9 cellular contexts compared by ENCODE assay signal in genomic region chr17:75679706-75680201, GRCh38. TPM values are rescaled to one million over a fixed set of nuclear protein-coding genes. Genes with fewer than 3 reads are reported as not detected.
A peak's percentile ranks its signal among the peaks of the same experiment; 100 is the strongest.
DNase-seq lines count a peak whose midpoint lies in the region; ATAC-seq and TF ChIP-seq lines count a peak whose summit lies in the region.
"Had no signal": no experiment of that assay in that cellular context is flagged by ENCODE, and none has a peak within 500 bp of the region (broad histone marks: within the 10 kb centered on the region; RNA-seq: fewer than 3 reads in every experiment).

No MANE protein-coding gene starts in this region.

- ATAC-seq in mucosa of descending colon, result peak; percentile 72

- DNase-seq in ACHN, result peak; percentile 41
- DNase-seq in NCI-H2029 (lab: John Stamatoyannopoulos, UW), result peak; percentile 33
- DNase-seq in epithelial cell of prostate (ENCODE audit: low read depth, low spot score), result no peak
- DNase-seq in mucosa of descending colon, result peak in 2 of 3 donors; percentile 48 to 75
- no peak for DNase-seq in NOMO-1 treated with DMSO at 0.1 percent for 48 hours (lab: John Stamatoyannopoulos, UW; ENCODE audit: unreplicated experiment)
- DNase-seq in dedifferentiated amniotic fluid mesenchymal stem cell (ENCODE audit: extremely low spot score), result no peak
- no peak for DNase-seq in 8988T
- no peak for DNase-seq in GM19238 (ENCODE audit: insufficient read length, low spot score)

- peaks cover 20% of the 10 kb centered on the region for H3K4me1 ChIP-seq in mucosa of descending colon (ENCODE audit: low read depth)

- intact Hi-C loops in mucosa of descending colon (cut with DNase I, micrococcal nuclease), result loop anchor here in 1 of 2 donors (5.0 kb wide), 1 partner anchor 68 kb away; no protein-coding TSS in a partner anchor

- no peaks in the 10 kb centered on the region for H3K36me3 ChIP-seq in mucosa of descending colon (ENCODE audit: low read depth)

- no peaks in the 10 kb centered on the region for H3K9me3 ChIP-seq in mucosa of descending colon
- H3K9me3 ChIP-seq: thoracic aorta had no signal

- H3K27ac ChIP-seq in epithelial cell of prostate, result peak overlapping the region; percentile 100
- H3K27ac ChIP-seq: thoracic aorta had no signal

- H3K4me3 ChIP-seq in mucosa of descending colon, result no peak overlapping the region
- H3K4me3 ChIP-seq: thoracic aorta had no signal

- in situ Hi-C loops in ACHN (cut with HindIII; ENCODE audit: low pct_ligation_motif_present, low pct_unique_long_range_greater_than_20kb, low sequenced_read_pairs), result loop anchor here (10.0 kb wide), 1 partner anchor 65 kb away; no protein-coding TSS in a partner anchor

- peak; percentile 22 for TF ChIP-seq CTCF in mucosa of descending colon (IDR thresholded peaks at IDR 0.05)

RNA-seq across cellular contexts. Expression of gene SAP30BP, which starts 12.6 kb away (rescaled TPM):
- 10 to 100 TPM; 76.5 to 83.8 (median 76.9) TPM for total RNA-seq in mucosa of descending colon

RNA-seq across cellular contexts. Expression of gene RECQL5, which starts 12.8 kb away (rescaled TPM):
- 10 to 100 TPM; 29.3 to 41.9 (median 30.1) TPM for total RNA-seq in mucosa of descending colon

RNA-seq across cellular contexts. Expression of gene ITGB4, which starts 41.5 kb away (rescaled TPM):
- total RNA-seq in mucosa of descending colon, result 100 to 1,000 TPM; 153 to 307 (median 246) TPM

RNA-seq across cellular contexts. Expression of gene SMIM5, which starts 46.5 kb away (rescaled TPM):
- 10 to 100 TPM; 20.7 to 41.6 (median 27.5) TPM for total RNA-seq in mucosa of descending colon

Comparison
In these comparisons a context has a peak if more than half of its experiments do, and no peak if none do; other contexts are left out.
1. DNase-seq: peak in ACHN (single experiment), NCI-H2029 (single experiment) and mucosa of descending colon (2 of 3); none in epithelial cell of prostate (single experiment), NOMO-1 treated with DMSO at 0.1 percent for 48 hours (single experiment), dedifferentiated amniotic fluid mesenchymal stem cell (single experiment), 8988T (single experiment) and GM19238 (single experiment).